Comparison of ENCODE assay signal across 1 cellular context in the genomic region with DNA sequence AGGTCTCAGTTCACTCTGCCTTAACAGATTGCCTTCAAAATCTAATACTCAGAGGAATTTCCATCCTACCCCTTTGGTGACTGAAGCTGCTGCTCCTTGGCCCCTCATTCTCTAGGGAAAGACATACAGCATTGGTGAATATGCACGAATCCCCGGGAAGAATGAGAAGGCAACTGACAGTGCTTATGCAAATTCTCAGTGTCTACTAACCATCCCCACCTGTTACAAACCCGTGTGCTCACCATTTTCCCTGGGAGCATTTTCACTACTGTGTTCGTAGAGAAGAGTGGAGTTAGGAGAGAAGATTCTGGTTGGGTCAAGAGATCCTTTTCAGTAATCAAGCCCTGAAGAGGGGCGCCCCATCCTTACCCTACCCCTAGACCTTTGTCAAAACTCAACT.
TF ChIP-seq lines count a peak whose summit lies in the region.

No MANE protein-coding gene starts in this region.

TF ChIP-seq in GM23338, 12 proteins besides CTCF, POLR2A, EP300 and RAD21 (continued from another document):
- TF ChIP-seq, protein P1, sequence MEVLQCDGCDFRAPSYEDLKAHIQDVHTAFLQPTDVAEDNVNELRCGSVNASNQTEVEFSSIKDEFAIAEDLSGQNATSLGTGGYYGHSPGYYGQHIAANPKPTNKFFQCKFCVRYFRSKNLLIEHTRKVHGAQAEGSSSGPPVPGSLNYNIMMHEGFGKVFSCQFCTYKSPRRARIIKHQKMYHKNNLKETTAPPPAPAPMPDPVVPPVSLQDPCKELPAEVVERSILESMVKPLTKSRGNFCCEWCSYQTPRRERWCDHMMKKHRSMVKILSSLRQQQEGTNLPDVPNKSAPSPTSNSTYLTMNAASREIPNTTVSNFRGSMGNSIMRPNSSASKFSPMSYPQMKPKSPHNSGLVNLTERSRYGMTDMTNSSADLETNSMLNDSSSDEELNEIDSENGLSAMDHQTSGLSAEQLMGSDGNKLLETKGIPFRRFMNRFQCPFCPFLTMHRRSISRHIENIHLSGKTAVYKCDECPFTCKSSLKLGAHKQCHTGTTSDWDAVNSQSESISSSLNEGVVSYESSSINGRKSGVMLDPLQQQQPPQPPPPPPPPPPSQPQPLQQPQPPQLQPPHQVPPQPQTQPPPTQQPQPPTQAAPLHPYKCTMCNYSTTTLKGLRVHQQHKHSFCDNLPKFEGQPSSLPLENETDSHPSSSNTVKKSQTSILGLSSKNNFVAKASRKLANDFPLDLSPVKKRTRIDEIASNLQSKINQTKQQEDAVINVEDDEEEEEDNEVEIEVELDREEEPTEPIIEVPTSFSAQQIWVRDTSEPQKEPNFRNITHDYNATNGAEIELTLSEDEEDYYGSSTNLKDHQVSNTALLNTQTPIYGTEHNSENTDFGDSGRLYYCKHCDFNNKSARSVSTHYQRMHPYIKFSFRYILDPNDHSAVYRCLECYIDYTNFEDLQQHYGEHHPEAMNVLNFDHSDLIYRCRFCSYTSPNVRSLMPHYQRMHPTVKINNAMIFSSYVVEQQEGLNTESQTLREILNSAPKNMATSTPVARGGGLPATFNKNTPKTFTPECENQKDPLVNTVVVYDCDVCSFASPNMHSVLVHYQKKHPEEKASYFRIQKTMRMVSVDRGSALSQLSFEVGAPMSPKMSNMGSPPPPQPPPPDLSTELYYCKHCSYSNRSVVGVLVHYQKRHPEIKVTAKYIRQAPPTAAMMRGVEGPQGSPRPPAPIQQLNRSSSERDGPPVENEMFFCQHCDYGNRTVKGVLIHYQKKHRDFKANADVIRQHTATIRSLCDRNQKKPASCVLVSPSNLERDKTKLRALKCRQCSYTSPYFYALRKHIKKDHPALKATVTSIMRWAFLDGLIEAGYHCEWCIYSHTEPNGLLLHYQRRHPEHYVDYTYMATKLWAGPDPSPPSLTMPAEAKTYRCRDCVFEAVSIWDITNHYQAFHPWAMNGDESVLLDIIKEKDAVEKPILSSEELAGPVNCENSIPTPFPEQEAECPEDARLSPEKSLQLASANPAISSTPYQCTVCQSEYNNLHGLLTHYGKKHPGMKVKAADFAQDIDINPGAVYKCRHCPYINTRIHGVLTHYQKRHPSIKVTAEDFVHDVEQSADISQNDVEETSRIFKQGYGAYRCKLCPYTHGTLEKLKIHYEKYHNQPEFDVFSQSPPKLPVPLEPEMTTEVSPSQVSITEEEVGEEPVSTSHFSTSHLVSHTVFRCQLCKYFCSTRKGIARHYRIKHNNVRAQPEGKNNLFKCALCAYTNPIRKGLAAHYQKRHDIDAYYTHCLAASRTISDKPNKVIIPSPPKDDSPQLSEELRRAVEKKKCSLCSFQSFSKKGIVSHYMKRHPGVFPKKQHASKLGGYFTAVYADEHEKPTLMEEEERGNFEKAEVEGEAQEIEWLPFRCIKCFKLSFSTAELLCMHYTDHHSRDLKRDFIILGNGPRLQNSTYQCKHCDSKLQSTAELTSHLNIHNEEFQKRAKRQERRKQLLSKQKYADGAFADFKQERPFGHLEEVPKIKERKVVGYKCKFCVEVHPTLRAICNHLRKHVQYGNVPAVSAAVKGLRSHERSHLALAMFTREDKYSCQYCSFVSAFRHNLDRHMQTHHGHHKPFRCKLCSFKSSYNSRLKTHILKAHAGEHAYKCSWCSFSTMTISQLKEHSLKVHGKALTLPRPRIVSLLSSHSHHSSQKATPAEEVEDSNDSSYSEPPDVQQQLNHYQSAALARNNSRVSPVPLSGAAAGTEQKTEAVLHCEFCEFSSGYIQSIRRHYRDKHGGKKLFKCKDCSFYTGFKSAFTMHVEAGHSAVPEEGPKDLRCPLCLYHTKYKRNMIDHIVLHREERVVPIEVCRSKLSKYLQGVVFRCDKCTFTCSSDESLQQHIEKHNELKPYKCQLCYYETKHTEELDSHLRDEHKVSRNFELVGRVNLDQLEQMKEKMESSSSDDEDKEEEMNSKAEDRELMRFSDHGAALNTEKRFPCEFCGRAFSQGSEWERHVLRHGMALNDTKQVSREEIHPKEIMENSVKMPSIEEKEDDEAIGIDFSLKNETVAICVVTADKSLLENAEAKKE (CRISPR knock-in tag; IDR thresholded peaks at IDR 0.05) = no peak
- no peak for TF ChIP-seq POLR2AphosphoS5 (IDR thresholded peaks at IDR 0.05; ENCODE audit: low read depth)
- no peak for TF ChIP-seq NANOG (IDR thresholded peaks at IDR 0.05; ENCODE audit: borderline replicate concordance)
- no peak for TF ChIP-seq EZH2phosphoT487 (IDR thresholded peaks at IDR 0.05; ENCODE audit: unreplicated experiment)
- no peak for TF ChIP-seq EZH2 (IDR thresholded peaks at IDR 0.05; ENCODE audit: low read depth, unreplicated experiment)
- TF ChIP-seq, protein P2, sequence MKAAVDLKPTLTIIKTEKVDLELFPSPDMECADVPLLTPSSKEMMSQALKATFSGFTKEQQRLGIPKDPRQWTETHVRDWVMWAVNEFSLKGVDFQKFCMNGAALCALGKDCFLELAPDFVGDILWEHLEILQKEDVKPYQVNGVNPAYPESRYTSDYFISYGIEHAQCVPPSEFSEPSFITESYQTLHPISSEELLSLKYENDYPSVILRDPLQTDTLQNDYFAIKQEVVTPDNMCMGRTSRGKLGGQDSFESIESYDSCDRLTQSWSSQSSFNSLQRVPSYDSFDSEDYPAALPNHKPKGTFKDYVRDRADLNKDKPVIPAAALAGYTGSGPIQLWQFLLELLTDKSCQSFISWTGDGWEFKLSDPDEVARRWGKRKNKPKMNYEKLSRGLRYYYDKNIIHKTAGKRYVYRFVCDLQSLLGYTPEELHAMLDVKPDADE (IDR thresholded peaks at IDR 0.05) = no peak
- TF ChIP-seq, protein P3, sequence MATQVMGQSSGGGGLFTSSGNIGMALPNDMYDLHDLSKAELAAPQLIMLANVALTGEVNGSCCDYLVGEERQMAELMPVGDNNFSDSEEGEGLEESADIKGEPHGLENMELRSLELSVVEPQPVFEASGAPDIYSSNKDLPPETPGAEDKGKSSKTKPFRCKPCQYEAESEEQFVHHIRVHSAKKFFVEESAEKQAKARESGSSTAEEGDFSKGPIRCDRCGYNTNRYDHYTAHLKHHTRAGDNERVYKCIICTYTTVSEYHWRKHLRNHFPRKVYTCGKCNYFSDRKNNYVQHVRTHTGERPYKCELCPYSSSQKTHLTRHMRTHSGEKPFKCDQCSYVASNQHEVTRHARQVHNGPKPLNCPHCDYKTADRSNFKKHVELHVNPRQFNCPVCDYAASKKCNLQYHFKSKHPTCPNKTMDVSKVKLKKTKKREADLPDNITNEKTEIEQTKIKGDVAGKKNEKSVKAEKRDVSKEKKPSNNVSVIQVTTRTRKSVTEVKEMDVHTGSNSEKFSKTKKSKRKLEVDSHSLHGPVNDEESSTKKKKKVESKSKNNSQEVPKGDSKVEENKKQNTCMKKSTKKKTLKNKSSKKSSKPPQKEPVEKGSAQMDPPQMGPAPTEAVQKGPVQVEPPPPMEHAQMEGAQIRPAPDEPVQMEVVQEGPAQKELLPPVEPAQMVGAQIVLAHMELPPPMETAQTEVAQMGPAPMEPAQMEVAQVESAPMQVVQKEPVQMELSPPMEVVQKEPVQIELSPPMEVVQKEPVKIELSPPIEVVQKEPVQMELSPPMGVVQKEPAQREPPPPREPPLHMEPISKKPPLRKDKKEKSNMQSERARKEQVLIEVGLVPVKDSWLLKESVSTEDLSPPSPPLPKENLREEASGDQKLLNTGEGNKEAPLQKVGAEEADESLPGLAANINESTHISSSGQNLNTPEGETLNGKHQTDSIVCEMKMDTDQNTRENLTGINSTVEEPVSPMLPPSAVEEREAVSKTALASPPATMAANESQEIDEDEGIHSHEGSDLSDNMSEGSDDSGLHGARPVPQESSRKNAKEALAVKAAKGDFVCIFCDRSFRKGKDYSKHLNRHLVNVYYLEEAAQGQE (IDR thresholded peaks at IDR 0.05; ENCODE audit: unreplicated experiment) = no peak
- TF ChIP-seq STAT1 (IDR thresholded peaks at IDR 0.05; ENCODE audit: unreplicated experiment) = no peak
- TF ChIP-seq ZNF331 (CRISPR knock-in tag; IDR thresholded peaks at IDR 0.05; ENCODE audit: low read depth) = no peak
